15 cellular contexts compared by ENCODE assay signal in the genomic region with DNA sequence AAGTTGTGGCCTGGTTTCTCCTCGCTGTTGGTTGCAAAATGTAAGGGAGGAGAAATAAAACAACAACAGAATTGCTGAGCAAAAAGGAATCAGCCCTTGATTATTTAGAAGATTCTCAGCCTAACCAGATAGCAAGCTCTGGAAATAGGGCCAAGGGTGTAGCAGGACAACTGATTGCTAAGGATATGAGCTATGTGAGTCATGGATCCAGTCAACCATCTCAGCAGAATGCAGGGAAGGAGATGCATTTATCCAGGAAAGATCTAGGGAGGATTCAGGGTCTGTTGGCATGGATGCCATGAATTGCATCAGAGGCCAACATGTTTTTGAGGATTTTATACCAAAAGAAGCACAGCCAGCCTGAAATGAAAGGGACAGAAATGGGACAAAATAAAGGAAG.
"Had no signal": no experiment of that assay in that cellular context is flagged by ENCODE, and none has a peak within 500 bp of the region (broad histone marks: within the 10 kb centered on the region; RNA-seq: fewer than 3 reads in every experiment).

No MANE protein-coding gene starts in this region.

- ATAC-seq: gastroesophageal sphincter; pancreas; right lobe of liver; stimulated activated memory B cell treated with anti-CD40 and anti-IgM and Interleukin-4, amounts not matched to agents 10 μg/mL and 1 μg/mL and 100 μg/mL, for 72 hours; upper lobe of right lung had no signal

- DNase-seq: esophagus squamous epithelium; immature natural killer cell; mesendoderm; naive B cell; occipital lobe; pancreas; retina; right lobe of liver; spleen; stimulated activated CD4-positive, alpha-beta T cell treated with anti-CD3 and anti-CD28 coated beads, Interleukin-15, amount 100 ng/mL, for 24 hours; stimulated activated CD4-positive, alpha-beta T cell treated with anti-CD3 and anti-CD28 coated beads, Interleukin-1b, Interleukin-23, amount 100 ng/mL, for 48 hours; stimulated activated CD4-positive, alpha-beta T cell treated with anti-CD3 and anti-CD28 coated beads, Interleukin-4, amount 100 ng/mL, for 24 hours; upper lobe of right lung had no signal
